ENCODE assay signal across 9 cellular contexts in genomic region chr1:228697209-228698016, GRCh38.
DNase-seq lines count a peak whose midpoint lies in the region; ATAC-seq and FAIRE-seq lines count a peak whose summit lies in the region.
"Had no signal": no experiment of that assay in that cellular context is flagged by ENCODE, and none has a peak within 500 bp of the region (broad histone marks: within the 10 kb centered on the region; RNA-seq: fewer than 3 reads in every experiment).

No MANE protein-coding gene starts in this region.

- FAIRE-seq in urothelium cell line (lab: Jason Lieb, UNC): no peak

- ATAC-seq in HG03442 (IDR thresholded peaks at IDR 0.05; ENCODE audit: unreplicated experiment): no peak
- ATAC-seq in HG03354 (IDR thresholded peaks at IDR 0.05; ENCODE audit: poor library complexity, severe bottlenecking, unreplicated experiment): no peak

- DNase-seq in SIG-M5 treated with dmso at 0.1 percent for 504 hours (lab: John Stamatoyannopoulos, UW; ENCODE audit: unreplicated experiment) (peak; percentile 35), SIG-M5 (lab: John Stamatoyannopoulos, UW) (no peak), SW480 (ENCODE audit: low spot score) (peak; percentile 31), iris pigment epithelial cell (ENCODE audit: low read depth) (peak; percentile 89), urothelium cell line (ENCODE audit: low spot score) (peak; percentile 23)
- no peak for DNase-seq in effector CD8-positive, alpha-beta T cell (lab: John Stamatoyannopoulos, UW)
- DNase-seq: retina had no signal

Comparison
In these comparisons a context has a peak if more than half of its experiments do, and no peak if none do; other contexts are left out.
1. DNase-seq: peak in SIG-M5 treated with dmso at 0.1 percent for 504 hours (single experiment), SW480 (single experiment), iris pigment epithelial cell (single experiment) and urothelium cell line (single experiment); none in SIG-M5 (single experiment) and effector CD8-positive, alpha-beta T cell (single experiment).